16 cellular contexts compared by ENCODE assay signal in the genomic region with DNA sequence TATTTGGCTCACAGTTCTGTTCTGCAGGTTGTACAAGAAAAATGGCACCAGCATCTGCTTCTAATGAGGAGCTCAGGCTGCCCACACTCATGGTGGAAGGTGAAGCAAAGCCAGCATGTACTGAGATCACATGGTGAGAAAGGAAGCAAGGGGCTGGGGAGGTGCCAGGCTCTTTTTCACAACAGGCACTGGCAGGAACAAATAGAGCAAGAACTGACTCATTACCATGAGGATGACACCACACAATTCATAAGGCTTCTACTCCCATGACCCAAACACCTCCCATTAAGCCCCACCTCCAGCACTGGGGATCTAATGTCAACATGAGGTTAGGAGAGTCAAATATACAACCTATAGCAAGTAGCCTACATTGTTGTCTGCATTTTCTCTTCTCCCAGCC.
A peak's percentile ranks its signal among the peaks of the same experiment; 100 is the strongest.
DNase-seq lines count a peak whose midpoint lies in the region; ATAC-seq and TF ChIP-seq lines count a peak whose summit lies in the region.
"Had no signal": no experiment of that assay in that cellular context is flagged by ENCODE, and none has a peak within 500 bp of the region (broad histone marks: within the 10 kb centered on the region; RNA-seq: fewer than 3 reads in every experiment).

No MANE protein-coding gene starts in this region.

- ATAC-seq in activated T-cell treated with anti-CD3 and anti-CD28 coated beads, Interleukin-2, amount 50 U/mL, for 4 hours: no peak
- no peak for ATAC-seq in HG03280 (IDR thresholded peaks at IDR 0.05; ENCODE audit: unreplicated experiment)
- ATAC-seq: K562, left lung had no signal

- no peaks in the 10 kb centered on the region for H3K4me1 Mint-ChIP-seq in activated T-cell treated with anti-CD3 and anti-CD28 coated beads, Interleukin-2, amount 50 U/mL, for 4 hours (ENCODE audit: low read depth)

- in situ Hi-C loops in SK-MEL-5 (cut with HindIII; ENCODE audit: low pct_unique_long_range_greater_than_20kb, low sequenced_read_pairs): no loop called here

- no peaks in the 10 kb centered on the region for H3K27me3 Mint-ChIP-seq in activated T-cell treated with anti-CD3 and anti-CD28 coated beads, Interleukin-2, amount 50 U/mL, for 4 hours (ENCODE audit: low read depth)

- H3K27ac ChIP-seq in 22Rv1: peak overlapping the region; percentile 26
- H3K27ac ChIP-seq: left lung, tibial artery had no signal

- DNase-seq in ELR (ENCODE audit: low read depth): peak; percentile 40
- DNase-seq in SK-MEL-5 (ENCODE audit: low read depth, low spot score): peak; percentile 29
- peak; percentile 29 for DNase-seq in fibroblast of villous mesenchyme (ENCODE audit: low read depth)
- no peak for DNase-seq in activated T-cell treated with anti-CD3 and anti-CD28 coated beads, Interleukin-2, amount 50 U/mL, for 4 hours
- DNase-seq in HUDEP-2 (lab: John Stamatoyannopoulos, UW; ENCODE audit: unreplicated experiment in 76 of 76): no peak
- DNase-seq in NCI-H146 (lab: John Stamatoyannopoulos, UW): no peak
- DNase-seq: activated gamma-delta T cell, aorta, erythroblast, left lung, NCI-H345, SW 1271 had no signal

- no peak overlapping the region for H3K4me3 ChIP-seq in fibroblast of villous mesenchyme (ENCODE audit: low read depth, low read length)
- H3K4me3 ChIP-seq: K562, left lung, tibial artery had no signal

- H3K4me3 Mint-ChIP-seq in activated T-cell treated with anti-CD3 and anti-CD28 coated beads, Interleukin-2, amount 50 U/mL, for 4 hours: no peak overlapping the region

- peaks cover 10% of the 10 kb centered on the region for H3K9me3 Mint-ChIP-seq in activated T-cell treated with anti-CD3 and anti-CD28 coated beads, Interleukin-2, amount 50 U/mL, for 4 hours

- H3K36me3 Mint-ChIP-seq in activated T-cell treated with anti-CD3 and anti-CD28 coated beads, Interleukin-2, amount 50 U/mL, for 4 hours (ENCODE audit: insufficient read depth): no peaks in the 10 kb centered on the region

- no peak for TF ChIP-seq CTCF in 22Rv1 (IDR thresholded peaks at IDR 0.05)
- TF ChIP-seq CTCF in fibroblast of villous mesenchyme (IDR thresholded peaks at IDR 0.05; ENCODE audit: insufficient read depth, low read depth, low read length): no peak

Comparison
In these comparisons a context has a peak if more than half of its experiments do, and no peak if none do; other contexts are left out.
1. DNase-seq: peak in ELR (single experiment), SK-MEL-5 (single experiment) and fibroblast of villous mesenchyme (single experiment); none in activated T-cell treated with anti-CD3 and anti-CD28 coated beads, Interleukin-2, amount 50 U/mL, for 4 hours (single experiment), HUDEP-2 (0 of 76) and NCI-H146 (single experiment).